Comparison of ENCODE assay signal across 8 cellular contexts in the genomic region with DNA sequence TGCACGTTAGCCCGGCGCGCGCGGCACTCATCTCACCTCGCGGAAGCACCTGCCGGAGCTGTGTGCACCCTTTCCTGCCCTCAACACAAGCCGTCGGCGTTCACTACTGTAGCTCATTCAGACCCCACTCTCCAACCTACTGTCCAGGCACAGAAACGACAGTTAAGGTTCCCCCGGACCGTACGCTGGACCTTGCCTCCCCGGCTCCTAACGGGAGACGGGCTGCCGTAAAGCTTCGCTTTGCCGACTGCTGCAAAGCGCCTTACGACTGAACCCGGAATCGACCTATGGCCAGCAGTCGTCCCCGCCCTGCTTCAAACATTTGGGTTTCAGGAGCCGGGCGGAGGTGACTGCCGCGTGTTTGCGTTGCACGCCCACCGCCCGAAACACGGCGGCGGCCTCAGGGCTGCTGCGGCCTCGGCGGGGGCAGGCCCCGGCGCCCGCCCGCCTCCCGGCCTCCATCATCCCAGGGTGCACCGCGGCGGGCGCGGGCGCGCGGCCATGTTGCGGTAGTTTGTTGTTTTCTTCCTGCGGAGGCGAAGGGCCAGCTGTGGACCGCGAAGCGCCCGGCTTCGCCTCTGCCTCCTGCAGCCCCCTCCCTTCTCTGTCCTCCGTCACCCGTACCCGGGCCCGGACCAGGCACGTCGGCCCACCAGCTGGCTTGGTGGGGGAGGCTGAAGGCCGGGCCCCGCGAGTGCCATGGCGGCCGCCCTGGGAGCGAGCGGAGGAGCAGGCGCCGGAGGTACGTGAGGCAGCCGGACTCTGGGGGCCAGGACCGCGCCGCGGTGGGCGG. TPM values are rescaled to one million over a fixed set of nuclear protein-coding genes. Genes with fewer than 3 reads are reported as not detected.
DNase-seq lines count a peak whose midpoint lies in the region; ATAC-seq and TF ChIP-seq lines count a peak whose summit lies in the region.

A gene with protein sequence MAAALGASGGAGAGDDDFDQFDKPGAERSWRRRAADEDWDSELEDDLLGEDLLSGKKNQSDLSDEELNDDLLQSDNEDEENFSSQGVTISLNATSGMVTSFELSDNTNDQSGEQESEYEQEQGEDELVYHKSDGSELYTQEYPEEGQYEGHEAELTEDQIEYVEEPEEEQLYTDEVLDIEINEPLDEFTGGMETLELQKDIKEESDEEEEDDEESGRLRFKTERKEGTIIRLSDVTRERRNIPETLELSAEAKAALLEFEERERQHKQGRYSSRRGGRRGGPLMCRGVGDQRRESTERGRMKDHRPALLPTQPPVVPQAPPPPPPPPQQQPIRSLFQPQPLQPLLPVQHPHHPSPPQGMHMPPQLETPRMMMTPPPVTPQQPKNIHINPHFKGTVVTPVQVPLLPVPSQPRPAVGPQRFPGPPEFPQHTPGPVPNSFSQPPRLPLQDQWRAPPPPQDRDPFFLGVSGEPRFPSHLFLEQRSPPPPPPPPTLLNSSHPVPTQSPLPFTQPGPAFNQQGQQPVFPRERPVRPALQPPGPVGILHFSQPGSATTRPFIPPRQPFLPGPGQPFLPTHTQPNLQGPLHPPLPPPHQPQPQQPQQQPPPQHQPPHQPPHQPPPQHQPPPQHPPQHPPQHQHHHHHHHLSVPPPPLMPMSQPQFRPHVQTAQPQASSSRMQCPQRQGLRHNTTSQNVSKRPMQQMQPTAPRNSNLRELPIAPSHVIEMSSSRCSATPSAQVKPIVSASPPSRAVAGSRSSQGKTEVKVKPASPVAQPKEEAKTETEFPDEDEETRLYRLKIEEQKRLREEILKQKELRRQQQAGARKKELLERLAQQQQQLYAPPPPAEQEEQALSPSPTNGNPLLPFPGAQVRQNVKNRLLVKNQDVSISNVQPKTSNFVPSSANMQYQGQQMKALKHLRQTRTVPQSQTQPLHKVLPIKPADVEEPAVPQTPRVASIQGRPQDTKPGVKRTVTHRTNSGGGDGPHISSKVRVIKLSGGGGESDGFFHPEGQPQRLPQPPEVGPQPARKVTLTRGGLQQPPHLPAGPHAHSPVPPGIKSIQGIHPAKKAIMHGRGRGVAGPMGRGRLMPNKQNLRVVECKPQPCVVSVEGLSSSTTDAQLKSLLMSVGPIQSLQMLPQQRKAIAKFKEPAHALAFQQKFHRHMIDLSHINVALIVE (plus strand): TSS at position 484 of the 793 bp plus-strand sequence. CDS start 216 bp downstream, at position 700.

- H3K9ac ChIP-seq in liver (ENCODE audit: low read depth in 1 of 2, low read length in 2 of 2) = peak within 1 kb of the TSS; percentile 85 to 86

- TF ChIP-seq RAD21 in liver (IDR thresholded peaks at IDR 0.05) = peak in 1 of 2 donors; percentile 47

- under 1% methylated on average over 85 of the region's 85 CpGs for WGBS in liver

- H3K4me3 ChIP-seq in liver (ENCODE audit: low read depth in 1 of 3, low read length in 3 of 3) = peak within 1 kb of the TSS; percentile 87 to 98 (median 95)

- ATAC-seq in GM19351 (IDR thresholded peaks at IDR 0.05; ENCODE audit: unreplicated experiment) (peak; percentile 76), HG03520 (IDR thresholded peaks at IDR 0.05; ENCODE audit: unreplicated experiment) (peak; percentile 72)

- H3K4me1 ChIP-seq in liver (ENCODE audit: control insufficient read depth in 4 of 4, insufficient read depth in 4 of 4, low read length in 3 of 4) = peaks cover 6 to 31% (median 22%) of the 10 kb centered on the region in 4 donors

- H3K27ac ChIP-seq in C4-2B = peak within 1 kb of the TSS; percentile 97
- H3K27ac ChIP-seq in liver (ENCODE audit: low read depth in 1 of 2, low read length in 2 of 2) = peak within 1 kb of the TSS; percentile 91 to 95

- H3K36me3 ChIP-seq in liver (ENCODE audit: control insufficient read depth in 4 of 4, insufficient read depth in 3 of 4, low read depth in 1 of 4, low read length in 3 of 4) = peaks cover 0 to 20% (median 13%) of the 10 kb centered on the region in 4 donors

- H3K9me3 ChIP-seq in liver (ENCODE audit: control insufficient read depth in 4 of 4, low read length in 3 of 4) = peaks cover 0 to 6% (median 1%) of the 10 kb centered on the region in 4 donors

- H3K27me3 ChIP-seq in liver (ENCODE audit: control insufficient read depth in 4 of 4, insufficient read depth in 4 of 4, low read length in 3 of 4) = no peaks in the 10 kb centered on the region

- no peak for TF ChIP-seq CTCF in C4-2B (conservative IDR thresholded peaks at IDR 0.05)
- TF ChIP-seq CTCF in liver (IDR thresholded peaks at IDR 0.05; ENCODE audit: low read depth, low read length, missing input control) = no peak

- peak; percentile 82 for DNase-seq in NCI-H748 (lab: John Stamatoyannopoulos, UW; ENCODE audit: unreplicated experiment)
- peak; percentile 64 to 66 for DNase-seq in activated CD4-positive, alpha-beta T cell treated with anti-CD3 and anti-CD28 coated beads, Interleukin-2, amount 50 U/mL, for 4 hours
- peak; percentile 65 to 80 for DNase-seq in dermis microvascular lymphatic vessel endothelial cell (ENCODE audit: low read depth in 2 of 2)
- peak; percentile 82 for DNase-seq in stimulated activated CD4-positive, alpha-beta T cell treated with anti-CD3 and anti-CD28 coated beads, Interleukin-4, amount 100 ng/mL, for 1 hour

TF ChIP-seq in liver, 16 proteins besides CTCF, POLR2A, EP300 and RAD21:
- TF ChIP-seq FOXA1 (IDR thresholded peaks at IDR 0.05) (no peak), NR2F2 (IDR thresholded peaks at IDR 0.05) (no peak), YY1 (IDR thresholded peaks at IDR 0.05) (peak; percentile 93), FOXA2 (IDR thresholded peaks at IDR 0.05) (no peak), RXRA (IDR thresholded peaks at IDR 0.05) (peak; percentile 52 to 73), EGR1 (IDR thresholded peaks at IDR 0.05; ENCODE audit: low read depth in 2 of 2) (no peak), SP1 (IDR thresholded peaks at IDR 0.05) (peak; percentile 28), JUND (IDR thresholded peaks at IDR 0.05) (no peak), TAF1 (conservative IDR thresholded peaks at IDR 0.05) (peak; percentile 54), GABPA (IDR thresholded peaks at IDR 0.05 in 1 of 2, conservative IDR thresholded peaks at IDR 0.05 in 1 of 2) (no peak), HNF4A (conservative IDR thresholded peaks at IDR 0.05) (peak; percentile 70 to 78), HNF4G (IDR thresholded peaks at IDR 0.05) (peak; percentile 56)
- TF ChIP-seq, protein P1, sequence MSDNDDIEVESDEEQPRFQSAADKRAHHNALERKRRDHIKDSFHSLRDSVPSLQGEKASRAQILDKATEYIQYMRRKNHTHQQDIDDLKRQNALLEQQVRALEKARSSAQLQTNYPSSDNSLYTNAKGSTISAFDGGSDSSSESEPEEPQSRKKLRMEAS (IDR thresholded peaks at IDR 0.05) = peak; percentile 56
- TF ChIP-seq, protein P2, sequence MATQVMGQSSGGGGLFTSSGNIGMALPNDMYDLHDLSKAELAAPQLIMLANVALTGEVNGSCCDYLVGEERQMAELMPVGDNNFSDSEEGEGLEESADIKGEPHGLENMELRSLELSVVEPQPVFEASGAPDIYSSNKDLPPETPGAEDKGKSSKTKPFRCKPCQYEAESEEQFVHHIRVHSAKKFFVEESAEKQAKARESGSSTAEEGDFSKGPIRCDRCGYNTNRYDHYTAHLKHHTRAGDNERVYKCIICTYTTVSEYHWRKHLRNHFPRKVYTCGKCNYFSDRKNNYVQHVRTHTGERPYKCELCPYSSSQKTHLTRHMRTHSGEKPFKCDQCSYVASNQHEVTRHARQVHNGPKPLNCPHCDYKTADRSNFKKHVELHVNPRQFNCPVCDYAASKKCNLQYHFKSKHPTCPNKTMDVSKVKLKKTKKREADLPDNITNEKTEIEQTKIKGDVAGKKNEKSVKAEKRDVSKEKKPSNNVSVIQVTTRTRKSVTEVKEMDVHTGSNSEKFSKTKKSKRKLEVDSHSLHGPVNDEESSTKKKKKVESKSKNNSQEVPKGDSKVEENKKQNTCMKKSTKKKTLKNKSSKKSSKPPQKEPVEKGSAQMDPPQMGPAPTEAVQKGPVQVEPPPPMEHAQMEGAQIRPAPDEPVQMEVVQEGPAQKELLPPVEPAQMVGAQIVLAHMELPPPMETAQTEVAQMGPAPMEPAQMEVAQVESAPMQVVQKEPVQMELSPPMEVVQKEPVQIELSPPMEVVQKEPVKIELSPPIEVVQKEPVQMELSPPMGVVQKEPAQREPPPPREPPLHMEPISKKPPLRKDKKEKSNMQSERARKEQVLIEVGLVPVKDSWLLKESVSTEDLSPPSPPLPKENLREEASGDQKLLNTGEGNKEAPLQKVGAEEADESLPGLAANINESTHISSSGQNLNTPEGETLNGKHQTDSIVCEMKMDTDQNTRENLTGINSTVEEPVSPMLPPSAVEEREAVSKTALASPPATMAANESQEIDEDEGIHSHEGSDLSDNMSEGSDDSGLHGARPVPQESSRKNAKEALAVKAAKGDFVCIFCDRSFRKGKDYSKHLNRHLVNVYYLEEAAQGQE (IDR thresholded peaks at IDR 0.05) = peak; percentile 47
- TF ChIP-seq, protein P3, sequence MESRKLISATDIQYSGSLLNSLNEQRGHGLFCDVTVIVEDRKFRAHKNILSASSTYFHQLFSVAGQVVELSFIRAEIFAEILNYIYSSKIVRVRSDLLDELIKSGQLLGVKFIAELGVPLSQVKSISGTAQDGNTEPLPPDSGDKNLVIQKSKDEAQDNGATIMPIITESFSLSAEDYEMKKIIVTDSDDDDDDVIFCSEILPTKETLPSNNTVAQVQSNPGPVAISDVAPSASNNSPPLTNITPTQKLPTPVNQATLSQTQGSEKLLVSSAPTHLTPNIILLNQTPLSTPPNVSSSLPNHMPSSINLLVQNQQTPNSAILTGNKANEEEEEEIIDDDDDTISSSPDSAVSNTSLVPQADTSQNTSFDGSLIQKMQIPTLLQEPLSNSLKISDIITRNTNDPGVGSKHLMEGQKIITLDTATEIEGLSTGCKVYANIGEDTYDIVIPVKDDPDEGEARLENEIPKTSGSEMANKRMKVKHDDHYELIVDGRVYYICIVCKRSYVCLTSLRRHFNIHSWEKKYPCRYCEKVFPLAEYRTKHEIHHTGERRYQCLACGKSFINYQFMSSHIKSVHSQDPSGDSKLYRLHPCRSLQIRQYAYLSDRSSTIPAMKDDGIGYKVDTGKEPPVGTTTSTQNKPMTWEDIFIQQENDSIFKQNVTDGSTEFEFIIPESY (IDR thresholded peaks at IDR 0.05) = no peak
- TF ChIP-seq, protein P4, sequence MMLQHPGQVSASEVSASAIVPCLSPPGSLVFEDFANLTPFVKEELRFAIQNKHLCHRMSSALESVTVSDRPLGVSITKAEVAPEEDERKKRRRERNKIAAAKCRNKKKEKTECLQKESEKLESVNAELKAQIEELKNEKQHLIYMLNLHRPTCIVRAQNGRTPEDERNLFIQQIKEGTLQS (IDR thresholded peaks at IDR 0.05) = no peak
TF ChIP-seq in liver: peak in this region for 8.

RNA-seq across cellular contexts. Expression of the gene that starts here (rescaled TPM):
- total RNA-seq in dermis microvascular lymphatic vessel endothelial cell (12.8 and 14.0 TPM in 2 replicates), liver (10 to 100 TPM; 23.4 to 48.9 TPM)
- polyA plus RNA-seq in liver = 10 to 100 TPM in 1 of 2 donors, 1 to 10 TPM in 1; 7.8 to 32.9 TPM

Comparison
In these comparisons a context has a peak if more than half of its experiments do, and no peak if none do; other contexts are left out.
1. Peak in every context shown above with its lines: DNase-seq, ATAC-seq, H3K4me3 ChIP-seq and H3K27ac ChIP-seq.